8 cellular contexts compared by ENCODE assay signal in the genomic region with DNA sequence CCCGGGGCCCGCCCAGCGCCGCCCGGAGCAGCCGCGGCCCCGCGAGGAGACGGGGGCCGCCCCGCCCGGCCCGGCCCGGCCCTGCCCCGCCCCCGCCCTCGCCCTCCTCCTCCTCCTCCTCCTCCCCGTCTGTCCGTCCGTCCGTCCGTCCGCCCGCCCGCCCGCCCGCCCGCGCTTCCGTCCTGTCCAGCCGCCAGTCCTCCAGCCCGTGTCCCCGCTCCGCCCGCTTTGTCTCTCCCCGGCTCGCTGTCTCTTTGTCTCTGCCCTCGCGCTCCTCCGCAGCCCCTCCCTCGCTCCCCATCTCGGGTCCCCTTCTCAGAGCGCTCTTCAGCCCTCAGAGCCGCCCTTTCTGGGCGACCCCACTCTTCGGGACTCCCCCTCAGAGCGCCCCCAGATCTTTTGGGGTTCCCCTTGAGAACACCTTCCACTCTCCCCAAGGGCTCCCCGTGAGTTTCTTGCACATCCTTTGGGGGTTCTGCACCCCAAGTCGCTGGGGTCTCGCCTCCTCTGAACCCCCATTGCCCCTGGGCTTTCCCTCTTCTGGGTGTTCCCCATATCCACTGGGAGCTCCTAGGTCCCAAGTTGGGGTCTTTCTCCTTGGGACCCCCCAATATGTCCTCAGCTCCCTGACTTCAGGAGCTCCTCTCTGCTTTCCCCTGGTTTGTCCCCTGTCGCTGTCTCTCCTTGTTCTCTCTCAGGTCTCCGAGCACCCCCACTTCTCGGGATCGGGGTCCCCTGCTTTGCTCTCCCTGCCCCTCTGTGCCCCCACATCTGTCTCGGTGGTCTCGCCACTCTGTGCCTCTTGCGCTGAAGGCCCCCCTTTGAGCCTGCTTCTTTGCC.
A peak's percentile ranks its signal among the peaks of the same experiment; 100 is the strongest.
DNase-seq lines count a peak whose midpoint lies in the region; ATAC-seq and TF ChIP-seq lines count a peak whose summit lies in the region.

No MANE protein-coding gene starts in this region.

- H3K27me3 Mint-ChIP-seq in stimulated activated memory B cell treated with anti-CD40 and anti-IgM and Interleukin-4, amounts not matched to agents 10 μg/mL and 1 μg/mL and 100 μg/mL, for 72 hours, result no peaks in the 10 kb centered on the region

- H3K4me3 Mint-ChIP-seq in stimulated activated memory B cell treated with anti-CD40 and anti-IgM and Interleukin-4, amounts not matched to agents 10 μg/mL and 1 μg/mL and 100 μg/mL, for 72 hours, result peak overlapping the region; percentile 96

- H3K9ac ChIP-seq in HUES6 (ENCODE audit: low read length) (peak overlapping the region; percentile 85), colonic mucosa (ENCODE audit: low read depth in 2 of 2, low read length in 2 of 2) (peak overlapping the region; percentile 92 to 99)

- no peaks in the 10 kb centered on the region for H3K36me3 Mint-ChIP-seq in stimulated activated memory B cell treated with anti-CD40 and anti-IgM and Interleukin-4, amounts not matched to agents 10 μg/mL and 1 μg/mL and 100 μg/mL, for 72 hours

- DNase-seq in AG08396 (ENCODE audit: low spot score), result peak; percentile 62
- DNase-seq in WERI-Rb-1, result peak; percentile 48
- DNase-seq in colonic mucosa, result peak; percentile 57
- DNase-seq in left colon, result peak; percentile 68 to 72

- no peaks in the 10 kb centered on the region for H3K9me3 Mint-ChIP-seq in stimulated activated memory B cell treated with anti-CD40 and anti-IgM and Interleukin-4, amounts not matched to agents 10 μg/mL and 1 μg/mL and 100 μg/mL, for 72 hours

- H3K36me3 ChIP-seq in HUES6 (ENCODE audit: control insufficient read depth, insufficient read depth, low read length), result no peaks in the 10 kb centered on the region
- peaks cover 6% of the 10 kb centered on the region; the same call in 1 of the 2 replicates for H3K36me3 ChIP-seq in WERI-Rb-1
- H3K36me3 ChIP-seq in colonic mucosa, result no peaks in the 10 kb centered on the region

- H3K27ac Mint-ChIP-seq in stimulated activated memory B cell treated with anti-CD40 and anti-IgM and Interleukin-4, amounts not matched to agents 10 μg/mL and 1 μg/mL and 100 μg/mL, for 72 hours, result peak overlapping the region; percentile 94

- intact Hi-C loops in colonic mucosa (cut with DNase I), result no loop called here
- intact Hi-C loops in left colon (cut with DNase I, micrococcal nuclease), result no loop called here

- peaks cover 55% of the 10 kb centered on the region for H3K4me1 Mint-ChIP-seq in stimulated activated memory B cell treated with anti-CD40 and anti-IgM and Interleukin-4, amounts not matched to agents 10 μg/mL and 1 μg/mL and 100 μg/mL, for 72 hours

- H3K27me3 ChIP-seq in HUES6 (ENCODE audit: control insufficient read depth, insufficient read depth, low read length) (no peaks in the 10 kb centered on the region), WERI-Rb-1 (ENCODE audit: insufficient read depth, low read depth, severe bottlenecking) (no peaks in the 10 kb centered on the region), colonic mucosa (no peaks in the 10 kb centered on the region)

- H3K9me3 ChIP-seq in HUES6 (ENCODE audit: control insufficient read depth, insufficient read depth, low read depth, low read length) (no peaks in the 10 kb centered on the region), WERI-Rb-1 (ENCODE audit: severe bottlenecking) (peaks cover 2% of the 10 kb centered on the region), colonic mucosa (no peaks in the 10 kb centered on the region)

- H3K4me3 ChIP-seq in HUES6 (ENCODE audit: low read depth, low read length) (peak overlapping the region; percentile 84), WERI-Rb-1 (ENCODE audit: low read depth, low read length) (peak overlapping the region; percentile 58), colonic mucosa (peak overlapping the region; percentile 55)

- peak; percentile 5 for ATAC-seq in GM18858 (IDR thresholded peaks at IDR 0.05; ENCODE audit: unreplicated experiment)
- no peak for ATAC-seq in left colon
- peak; percentile 21 for ATAC-seq in stimulated activated memory B cell treated with anti-CD40 and anti-IgM and Interleukin-4, amounts not matched to agents 10 μg/mL and 1 μg/mL and 100 μg/mL, for 72 hours
- no peak for ATAC-seq in HG02623 (IDR thresholded peaks at IDR 0.05; ENCODE audit: unreplicated experiment)

- peak overlapping the region; percentile 69; the same call in 1 of the 2 replicates for H3K27ac ChIP-seq in HUES6 (ENCODE audit: low read depth, low read length)
- H3K27ac ChIP-seq in WERI-Rb-1, result peak overlapping the region; percentile 69
- peak overlapping the region; percentile 77 for H3K27ac ChIP-seq in colonic mucosa

- peaks cover 43% of the 10 kb centered on the region for H3K4me1 ChIP-seq in HUES6 (ENCODE audit: control insufficient read depth, insufficient read depth, low read length)
- peaks cover 24% of the 10 kb centered on the region for H3K4me1 ChIP-seq in colonic mucosa

- TF ChIP-seq CTCF in WERI-Rb-1 (IDR thresholded peaks at IDR 0.05; ENCODE audit: low read depth, low read length) (no peak), colonic mucosa (IDR thresholded peaks at IDR 0.05) (no peak)

Comparison
In these comparisons a context has a peak if more than half of its experiments do, and no peak if none do; other contexts are left out.
1. ATAC-seq: peak in GM18858 (single experiment) and stimulated activated memory B cell treated with anti-CD40 and anti-IgM and Interleukin-4, amounts not matched to agents 10 μg/mL and 1 μg/mL and 100 μg/mL, for 72 hours (single experiment); none in left colon (single experiment) and HG02623 (single experiment).
2. Peak in every context shown above with its lines, with median percentiles within 50 percentile points of each other: DNase-seq, H3K27ac ChIP-seq and H3K4me3 ChIP-seq.